24 cellular contexts compared by ENCODE assay signal in genomic region chr4:77617203-77617602, GRCh38. TPM values are rescaled to one million over a fixed set of nuclear protein-coding genes. Genes with fewer than 3 reads are reported as not detected.
DNase-seq lines count a peak whose midpoint lies in the region; ATAC-seq and TF ChIP-seq lines count a peak whose summit lies in the region.
"Had no signal": no experiment of that assay in that cellular context is flagged by ENCODE, and none has a peak within 500 bp of the region (broad histone marks: within the 10 kb centered on the region; RNA-seq: fewer than 3 reads in every experiment).

No MANE protein-coding gene starts in this region.

- H3K27me3 ChIP-seq in breast epithelium (no peaks in the 10 kb centered on the region), PC-9 (ENCODE audit: insufficient read depth, low read depth) (no peaks in the 10 kb centered on the region), right atrium auricular region (no peaks in the 10 kb centered on the region)
- H3K27me3 ChIP-seq: adrenal gland, upper lobe of right lung had no signal

- H3K4me2 ChIP-seq in PC-9, result no peak overlapping the region
- H3K4me2 ChIP-seq: neural progenitor cell had no signal

- no TSS peak for BruUV-seq in MCF 10A (replicated peaks; lab: Mats Ljungman, UMichigan)
- BruUV-seq in PC-9 (replicated peaks; lab: Mats Ljungman, UMichigan), result no TSS peak

- H3K27me3 Mint-ChIP-seq in MCF 10A (ENCODE audit: insufficient read depth, unreplicated experiment), result no peaks in the 10 kb centered on the region
- peaks cover 34% of the 10 kb centered on the region for H3K27me3 Mint-ChIP-seq in activated CD8-positive, alpha-beta memory T cell treated with anti-CD3 and anti-CD28 coated beads, Interleukin-2, amount 10 ng/mL, durations not matched to agents 7 days and 5 days

- intact Hi-C loops in MCF 10A (cut with micrococcal nuclease) (loop anchor here (5.0 kb wide), 2 partner anchors 165 to 245 kb away; partner anchors contain the start of gene MRPL1), breast epithelium (cut with DNase I; ENCODE audit: low total_unique reads) (no loop called here), PC-9 (cut with micrococcal nuclease; ENCODE audit: unreplicated experiment) (no loop called here)

- H3K79me2 ChIP-seq in PC-9 (ENCODE audit: low read depth), result no peaks in the 10 kb centered on the region

- no peak overlapping the region for H3K27ac ChIP-seq in breast epithelium
- H3K27ac ChIP-seq in PC-9, result no peak overlapping the region
- no peak overlapping the region for H3K27ac ChIP-seq in right atrium auricular region
- H3K27ac ChIP-seq: adrenal gland, dorsolateral prefrontal cortex, left ventricle myocardium inferior, neural progenitor cell, prostate gland, upper lobe of right lung had no signal

- H3K9me2 ChIP-seq in PC-9 (ENCODE audit: insufficient read depth), result no peaks in the 10 kb centered on the region

- H3K27ac Mint-ChIP-seq in MCF 10A (ENCODE audit: low read depth, unreplicated experiment), result no peak overlapping the region
- no peak overlapping the region for H3K27ac Mint-ChIP-seq in activated CD8-positive, alpha-beta memory T cell treated with anti-CD3 and anti-CD28 coated beads, Interleukin-2, amount 10 ng/mL, durations not matched to agents 7 days and 5 days
- H3K27ac Mint-ChIP-seq: activated CD4-positive, alpha-beta T cell treated with anti-CD3 and anti-CD28 coated beads, Interleukin-2, amount 10 ng/mL, durations not matched to agents 24 days and 14 days; neural progenitor cell had no signal

- no peak for TF ChIP-seq POLR2A in breast epithelium (IDR thresholded peaks at IDR 0.05)

- H3K9me3 Mint-ChIP-seq in MCF 10A (ENCODE audit: unreplicated experiment), result no peaks in the 10 kb centered on the region
- H3K9me3 Mint-ChIP-seq in activated CD8-positive, alpha-beta memory T cell treated with anti-CD3 and anti-CD28 coated beads, Interleukin-2, amount 10 ng/mL, durations not matched to agents 7 days and 5 days (ENCODE audit: low read depth), result no peaks in the 10 kb centered on the region
- H3K9me3 Mint-ChIP-seq: activated CD4-positive, alpha-beta T cell treated with anti-CD3 and anti-CD28 coated beads, Interleukin-2, amount 10 ng/mL, durations not matched to agents 24 days and 14 days; neural progenitor cell had no signal

- peak; percentile 93 for DNase-seq in MCF 10A (ENCODE audit: unreplicated experiment)
- DNase-seq in breast epithelium (ENCODE audit: low spot score in 2 of 2), result no peak
- peak; percentile 18 to 67 for DNase-seq in PC-9
- peak; percentile 9 for DNase-seq in epithelial cell of proximal tubule (ENCODE audit: low read depth)
- DNase-seq in activated CD8-positive, alpha-beta memory T cell treated with anti-CD3 and anti-CD28 coated beads, Interleukin-2, amount 10 ng/mL, durations not matched to agents 7 days and 5 days, result no peak
- DNase-seq in right atrium auricular region (ENCODE audit: low spot score), result no peak
- DNase-seq: activated CD4-positive, alpha-beta T cell treated with anti-CD3 and anti-CD28 coated beads, Interleukin-2, amount 10 ng/mL, durations not matched to agents 24 days and 14 days; activated gamma-delta T cell; adrenal gland; C1 segment of cervical spinal cord; caudate nucleus; dorsolateral prefrontal cortex; glutamatergic neuron; left ventricle myocardium inferior; mucosa of descending colon; NCI-H187 treated with DMSO at 0.1 percent for 48 hours; NCI-H226; stimulated activated CD4-positive, alpha-beta T cell treated with anti-CD3 and anti-CD28 coated beads, Interleukin-4, amount 100 ng/mL, for 4 hours; upper lobe of right lung had no signal

- H3K4me1 Mint-ChIP-seq in MCF 10A (ENCODE audit: insufficient read depth, unreplicated experiment), result peaks cover 16% of the 10 kb centered on the region
- peaks cover 14% of the 10 kb centered on the region for H3K4me1 Mint-ChIP-seq in activated CD8-positive, alpha-beta memory T cell treated with anti-CD3 and anti-CD28 coated beads, Interleukin-2, amount 10 ng/mL, durations not matched to agents 7 days and 5 days
- H3K4me1 Mint-ChIP-seq: neural progenitor cell had no signal

- H4K20me1 ChIP-seq in PC-9 (ENCODE audit: insufficient read depth), result no peaks in the 10 kb centered on the region

- H2AFZ ChIP-seq in PC-9, result no peak overlapping the region
- H2AFZ ChIP-seq: neural progenitor cell had no signal

- H3K9me3 ChIP-seq in breast epithelium (no peaks in the 10 kb centered on the region), PC-9 (ENCODE audit: insufficient read depth, low read depth) (no peaks in the 10 kb centered on the region), right atrium auricular region (no peaks in the 10 kb centered on the region)
- H3K9me3 ChIP-seq: adrenal gland, left ventricle myocardium inferior, mucosa of descending colon, prostate gland, upper lobe of right lung had no signal

- no peaks in the 10 kb centered on the region for H3K36me3 Mint-ChIP-seq in MCF 10A (ENCODE audit: insufficient read depth, unreplicated experiment)
- no peaks in the 10 kb centered on the region for H3K36me3 Mint-ChIP-seq in activated CD8-positive, alpha-beta memory T cell treated with anti-CD3 and anti-CD28 coated beads, Interleukin-2, amount 10 ng/mL, durations not matched to agents 7 days and 5 days
- H3K36me3 Mint-ChIP-seq: neural progenitor cell had no signal

- no peaks in the 10 kb centered on the region for H3K4me1 ChIP-seq in breast epithelium
- H3K4me1 ChIP-seq in PC-9 (replicated peaks; ENCODE audit: insufficient read depth), result no peaks in the 10 kb centered on the region
- no peaks in the 10 kb centered on the region for H3K4me1 ChIP-seq in right atrium auricular region
- H3K4me1 ChIP-seq: adrenal gland, neural progenitor cell, upper lobe of right lung had no signal

- no peak overlapping the region for H3K4me3 Mint-ChIP-seq in MCF 10A (ENCODE audit: unreplicated experiment)
- no peak overlapping the region for H3K4me3 Mint-ChIP-seq in activated CD8-positive, alpha-beta memory T cell treated with anti-CD3 and anti-CD28 coated beads, Interleukin-2, amount 10 ng/mL, durations not matched to agents 7 days and 5 days
- H3K4me3 Mint-ChIP-seq: activated CD4-positive, alpha-beta T cell treated with anti-CD3 and anti-CD28 coated beads, Interleukin-2, amount 10 ng/mL, durations not matched to agents 24 days and 14 days; neural progenitor cell had no signal

- no peak for ATAC-seq in activated CD8-positive, alpha-beta memory T cell treated with anti-CD3 and anti-CD28 coated beads, Interleukin-2, amount 10 ng/mL, durations not matched to agents 7 days and 5 days
- ATAC-seq in HG03460 (IDR thresholded peaks at IDR 0.05; ENCODE audit: unreplicated experiment) (no peak), GM18873 (IDR thresholded peaks at IDR 0.05; ENCODE audit: low FRiP score, unreplicated experiment) (no peak)
- ATAC-seq: mucosa of descending colon, Panc1, upper lobe of right lung had no signal

- H3F3A ChIP-seq in PC-9 (ENCODE audit: insufficient read depth, low read depth), result no peaks in the 10 kb centered on the region

- H3K36me3 ChIP-seq in breast epithelium, result no peaks in the 10 kb centered on the region
- no peaks in the 10 kb centered on the region for H3K36me3 ChIP-seq in PC-9 (ENCODE audit: low read depth)
- no peaks in the 10 kb centered on the region for H3K36me3 ChIP-seq in right atrium auricular region
- H3K36me3 ChIP-seq: adrenal gland, left ventricle myocardium inferior, neural progenitor cell, prostate gland, upper lobe of right lung had no signal

- CTCF ChIA-PET in MCF 10A (lab: Yijun Ruan, JAX), result interaction anchor here (0.6 to 8.4 kb wide), 14 partner anchors 10 to 324 kb away, joined by 3 to 108 read pairs (median 10); partner anchors contain the start of gene CXCL13
- CTCF ChIA-PET in PC-9 (lab: Charles Lee), result interaction anchor here (0.6 kb wide), 3 partner anchors 82 to 1230 kb away, joined by 3 to 12 read pairs (median 4); no protein-coding TSS in a partner anchor
- CTCF ChIA-PET in activated CD8-positive, alpha-beta memory T cell treated with anti-CD3 and anti-CD28 coated beads, Interleukin-2, amount 10 ng/mL, durations not matched to agents 7 days and 5 days (lab: Charles Lee), result interaction anchor here (0.6 to 8.0 kb wide), 9 partner anchors 10 to 260 kb away, joined by 3 to 63 read pairs (median 4); partner anchors contain the start of gene CXCL13

- no peak for TF ChIP-seq CTCF in MCF 10A (IDR thresholded peaks at IDR 0.05; ENCODE audit: unreplicated experiment)
- no peak for TF ChIP-seq CTCF in breast epithelium (IDR thresholded peaks at IDR 0.05)
- no peak for TF ChIP-seq CTCF in PC-9 (conservative IDR thresholded peaks at IDR 0.05)
- no peak for TF ChIP-seq CTCF in epithelial cell of proximal tubule (conservative IDR thresholded peaks at IDR 0.05; ENCODE audit: low read depth, low read length)
- TF ChIP-seq CTCF in right atrium auricular region (IDR thresholded peaks at IDR 0.05), result no peak

- POLR2A ChIA-PET in MCF 10A (lab: Yijun Ruan, JAX) (interaction anchor here (1.0 to 1.7 kb wide), 3 partner anchors 37 to 153 kb away, joined by 3 to 5 read pairs (median 4); no protein-coding TSS in a partner anchor), PC-9 (lab: Charles Lee; ENCODE audit: unreplicated experiment) (no interaction called here)

- no peak overlapping the region for H3K4me3 ChIP-seq in breast epithelium
- H3K4me3 ChIP-seq in PC-9, result no peak overlapping the region
- no peak overlapping the region for H3K4me3 ChIP-seq in epithelial cell of proximal tubule (ENCODE audit: low read depth, low read length)
- no peak overlapping the region for H3K4me3 ChIP-seq in right atrium auricular region
- H3K4me3 ChIP-seq: adrenal gland, dorsolateral prefrontal cortex, left ventricle myocardium inferior, mucosa of descending colon, neural progenitor cell, prostate gland, upper lobe of right lung had no signal

RNA-seq across cellular contexts. Expression of gene CXCL13, which starts 11.6 kb away (rescaled TPM):
- total RNA-seq in MCF 10A (2022) (not detected in 2 replicates), breast epithelium (1 to 10 TPM in 2 of 3 donors, not detected in 1; 2.9 to 6.2 TPM), PC-9 (2021) (not detected in 2 replicates), epithelial cell of proximal tubule (not detected in 2 replicates), right atrium auricular region (not detected)
- total RNA-seq in activated CD8-positive, alpha-beta memory T cell treated with anti-CD3 and anti-CD28 coated beads, Interleukin-2, amount 10 ng/mL, durations not matched to agents 7 days and 5 days, result not detected
- total RNA-seq: adrenal gland, left ventricle myocardium inferior, upper lobe of right lung had no signal

Comparison
In these comparisons a context has a peak if more than half of its experiments do, and no peak if none do; other contexts are left out.
1. DNase-seq: peak in MCF 10A (single experiment), PC-9 (2 of 2) and epithelial cell of proximal tubule (single experiment); none in breast epithelium (0 of 2), activated CD8-positive, alpha-beta memory T cell treated with anti-CD3 and anti-CD28 coated beads, Interleukin-2, amount 10 ng/mL, durations not matched to agents 7 days and 5 days (single experiment) and right atrium auricular region (single experiment).